31 cellular contexts compared by ENCODE assay signal in genomic region chr7:44161371-44161770, GRCh38. TPM values are rescaled to one million over a fixed set of nuclear protein-coding genes. Genes with fewer than 3 reads are reported as not detected.
"Had no signal": no experiment of that assay in that cellular context is flagged by ENCODE, and none has a peak within 500 bp of the region (broad histone marks: within the 10 kb centered on the region; RNA-seq: fewer than 3 reads in every experiment).

No MANE protein-coding gene starts in this region.

- H3K9me3 Mint-ChIP-seq: activated CD4-positive, alpha-beta memory T cell treated with anti-CD3 and anti-CD28 coated beads, Interleukin-2, amount 10 ng/mL, durations not matched to agents 7 days and 5 days; activated CD4-positive, alpha-beta T cell treated with anti-CD3 and anti-CD28 coated beads, Interleukin-2, amount 10 ng/mL, durations not matched to agents 7 days and 5 days; activated T-helper 1 cell treated with anti-CD3 and anti-CD28 coated beads, Interleukin-12 subunit alpha, Interleukin-12 subunit beta, Interleukin-2, Interleukin-4 antibody, amounts not matched to agents 30 ng/mL and 10 ng/mL and 1 ng/mL, durations not matched to agents 14 hours and 24 hours and 36 hours; activated T-helper 2 cell treated with anti-CD3 and anti-CD28 coated beads, Interferon-gamma antibody, Interleukin-2, Interleukin-4, amounts not matched to agents 10 μg/mL and 5 μg/mL and 100 μg/mL, durations not matched to agents 14 hours and 24 hours and 36 hours had no signal

- H3K27me3 Mint-ChIP-seq: activated naive CD8-positive, alpha-beta T cell had no signal

- H3K4me1 Mint-ChIP-seq: activated CD4-positive, alpha-beta memory T cell treated with anti-CD3 and anti-CD28 coated beads, Interleukin-2, amount 10 ng/mL, durations not matched to agents 7 days and 5 days; activated CD4-positive, alpha-beta T cell treated with anti-CD3 and anti-CD28 coated beads, Interleukin-2, amount 10 ng/mL, durations not matched to agents 7 days and 5 days; central memory CD8-positive, alpha-beta T cell had no signal

- ATAC-seq: foreskin keratinocyte, gastrocnemius medialis, heart left ventricle, WTC11 had no signal

- H3K4me3 Mint-ChIP-seq: activated CD4-positive, alpha-beta memory T cell treated with anti-CD3 and anti-CD28 coated beads, Interleukin-2, amount 10 ng/mL, durations not matched to agents 7 days and 5 days; activated CD4-positive, alpha-beta T cell treated with anti-CD3 and anti-CD28 coated beads, Interleukin-2, amount 10 ng/mL, durations not matched to agents 7 days and 5 days; activated naive CD8-positive, alpha-beta T cell; activated T-helper 1 cell treated with anti-CD3 and anti-CD28 coated beads, Interleukin-12 subunit alpha, Interleukin-12 subunit beta, Interleukin-2, Interleukin-4 antibody, amounts not matched to agents 30 ng/mL and 10 ng/mL and 1 ng/mL, durations not matched to agents 14 hours and 24 hours and 36 hours; central memory CD8-positive, alpha-beta T cell; dendritic cell treated with granulocyte-macrophage colony-stimulating factor and Interleukin-4, amounts not matched to agents 40 ng/mL and 50 ng/mL, for 4 days; WTC11 had no signal

- H3K36me3 Mint-ChIP-seq: activated naive CD8-positive, alpha-beta T cell; WTC11 had no signal

- H3K27ac Mint-ChIP-seq: activated CD4-positive, alpha-beta memory T cell treated with anti-CD3 and anti-CD28 coated beads, Interleukin-2, amount 10 ng/mL, durations not matched to agents 7 days and 5 days; activated CD4-positive, alpha-beta T cell treated with anti-CD3 and anti-CD28 coated beads, Interleukin-2, amount 10 ng/mL, durations not matched to agents 7 days and 5 days; activated naive CD8-positive, alpha-beta T cell; activated T-helper 1 cell treated with anti-CD3 and anti-CD28 coated beads, Interleukin-12 subunit alpha, Interleukin-12 subunit beta, Interleukin-2, Interleukin-4 antibody, amounts not matched to agents 30 ng/mL and 10 ng/mL and 1 ng/mL, durations not matched to agents 14 hours and 24 hours and 36 hours; activated T-helper 2 cell treated with anti-CD3 and anti-CD28 coated beads, Interferon-gamma antibody, Interleukin-2, Interleukin-4, amounts not matched to agents 10 μg/mL and 5 μg/mL and 100 μg/mL, durations not matched to agents 14 hours and 24 hours and 36 hours; dendritic cell treated with granulocyte-macrophage colony-stimulating factor and Interleukin-4, amounts not matched to agents 40 ng/mL and 50 ng/mL, for 4 days; WTC11 had no signal

- DNase-seq: activated CD4-positive, alpha-beta memory T cell treated with anti-CD3 and anti-CD28 coated beads, Interleukin-2, amount 10 ng/mL, durations not matched to agents 7 days and 5 days; activated CD4-positive, alpha-beta T cell treated with anti-CD3 and anti-CD28 coated beads for 4 hours; activated CD4-positive, alpha-beta T cell treated with anti-CD3 and anti-CD28 coated beads, Interleukin-2, amount 10 ng/mL, durations not matched to agents 7 days and 5 days; activated CD4-positive, alpha-beta T cell treated with anti-CD3 and anti-CD28 coated beads, Interleukin-2, amount 50 U/mL, for 4 hours; activated gamma-delta T cell treated with Interleukin-2 at 50 U/mL for 16 hours; activated naive CD4-positive, alpha-beta T cell treated with anti-CD3 and anti-CD28 coated beads, Interleukin-2, amount 50 U/mL, for 16 hours; activated naive CD4-positive, alpha-beta T cell treated with Interleukin-2 at 50 U/mL for 16 hours; activated T-cell treated with anti-CD3 and anti-CD28 coated beads, Interleukin-2, amount 50 U/mL, for 1 hour; activated T-cell treated with anti-CD3 and anti-CD28 coated beads, Interleukin-2, amount 50 U/mL, for 48 hours; amniotic stem cell; anterior cingulate cortex; brain microvascular endothelial cell; dorsolateral prefrontal cortex; effector memory CD4-positive, alpha-beta T cell; erythroblast; foreskin keratinocyte; gastrocnemius medialis; glutamatergic neuron; heart left ventricle; T-helper 2 cell had no signal

RNA-seq across cellular contexts. Expression of gene MYL7, which starts 20.2 kb away (rescaled TPM):
- total RNA-seq: activated CD4-positive, alpha-beta memory T cell treated with anti-CD3 and anti-CD28 coated beads, Interleukin-2, amount 10 ng/mL, durations not matched to agents 7 days and 5 days; activated CD4-positive, alpha-beta T cell treated with anti-CD3 and anti-CD28 coated beads, Interleukin-2, amount 10 ng/mL, durations not matched to agents 7 days and 5 days; activated T-helper 1 cell treated with anti-CD3 and anti-CD28 coated beads, Interleukin-12 subunit alpha, Interleukin-12 subunit beta, Interleukin-2, Interleukin-4 antibody, amounts not matched to agents 30 ng/mL and 10 ng/mL and 1 ng/mL, durations not matched to agents 14 hours and 24 hours and 36 hours; activated T-helper 2 cell treated with anti-CD3 and anti-CD28 coated beads, Interferon-gamma antibody, Interleukin-2, Interleukin-4, amounts not matched to agents 10 μg/mL and 5 μg/mL and 100 μg/mL, durations not matched to agents 14 hours and 24 hours and 36 hours; bronchial epithelial cell; cerebellum; esophagus muscularis mucosa; foreskin keratinocyte; T-helper 1 cell treated with Interleukin-12 subunit alpha and Interleukin-12 subunit beta and Interleukin-4 antibody, amounts not matched to agents 30 ng/mL and 1 ng/mL, for 36 hours had no signal

RNA-seq across cellular contexts. Expression of gene GCK, which starts 27.9 kb away (rescaled TPM):
- total RNA-seq: activated CD4-positive, alpha-beta memory T cell treated with anti-CD3 and anti-CD28 coated beads, Interleukin-2, amount 10 ng/mL, durations not matched to agents 7 days and 5 days; activated CD4-positive, alpha-beta T cell treated with anti-CD3 and anti-CD28 coated beads, Interleukin-2, amount 10 ng/mL, durations not matched to agents 7 days and 5 days; astrocyte; T-helper 1 cell treated with Interleukin-12 subunit alpha and Interleukin-12 subunit beta and Interleukin-4 antibody, amounts not matched to agents 30 ng/mL and 1 ng/mL, for 36 hours had no signal
